Comparison of ENCODE assay signal across 8 cellular contexts in the genomic region with DNA sequence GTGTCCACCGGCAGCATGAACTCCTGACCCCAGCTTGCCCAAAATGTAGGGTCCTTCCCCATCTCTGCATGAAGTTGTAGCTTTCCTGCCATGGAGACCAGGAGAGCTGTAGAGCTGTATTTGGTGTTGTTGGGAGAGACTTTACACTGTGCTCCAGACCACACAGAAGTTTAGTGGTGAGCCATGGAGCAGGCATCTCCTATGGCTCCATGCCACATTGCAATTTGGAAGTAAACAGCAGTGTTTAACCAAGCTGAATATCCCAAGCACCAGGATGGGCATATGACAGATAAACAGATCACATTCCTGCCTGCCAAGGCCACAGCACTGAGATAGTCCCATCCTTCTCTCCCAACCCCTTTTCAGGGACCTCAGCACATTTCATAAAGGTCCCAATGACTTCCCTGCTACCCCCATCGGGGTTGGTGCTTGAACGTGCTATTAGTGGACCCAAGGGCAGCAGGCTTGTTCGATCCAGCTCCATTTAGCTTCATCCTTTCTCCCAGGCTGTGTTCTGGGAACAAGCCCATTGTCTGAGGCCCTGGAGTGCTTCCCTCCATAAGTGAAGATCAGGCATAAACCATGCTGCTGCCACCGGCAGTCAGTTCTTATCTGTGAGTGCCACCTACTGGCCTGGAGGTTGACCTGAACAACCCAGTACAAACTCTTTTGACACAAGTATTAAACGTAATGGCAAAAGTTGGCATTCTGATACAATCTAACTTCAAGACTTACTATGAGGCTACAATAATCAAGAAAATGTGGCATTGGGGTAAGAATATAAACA.
DNase-seq lines count a peak whose midpoint lies in the region; ATAC-seq, FAIRE-seq and TF ChIP-seq lines count a peak whose summit lies in the region.

No MANE protein-coding gene starts in this region.

- DNase-seq in A673 (ENCODE audit: low spot score) (peak; percentile 69), NCI-H1694 treated with DMSO at 0.1 percent for 48 hours (lab: John Stamatoyannopoulos, UW) (peak; percentile 32), dermis blood vessel endothelial cell (peak; percentile 65), pancreas (peak in 1 of 6 donors; percentile 29)
- no peak for DNase-seq in activated CD8-positive, alpha-beta memory T cell treated with anti-CD3 and anti-CD28 coated beads for 24 hours
- no peak for DNase-seq in natural killer cell treated with Interleukin-12 subunit alpha and Interleukin-12 subunit beta and Interleukin-15 and Interleukin-18, amount 100 ng/mL, for 72 hours (ENCODE audit: low spot score)

- POLR2A ChIA-PET in A673 (lab: Charles Lee; ENCODE audit: low non-redundant PET) = no interaction called here

- H3K27ac ChIP-seq in A673 (ENCODE audit: low read depth, low read length, poor library complexity, severe bottlenecking) (no peak overlapping the region), pancreas (no peak overlapping the region)

- H3K36me3 ChIP-seq in A673 (ENCODE audit: insufficient read depth, low read length, poor library complexity, severe bottlenecking) (no peaks in the 10 kb centered on the region), pancreas (no peaks in the 10 kb centered on the region)

- no peaks in the 10 kb centered on the region for H3K27me3 ChIP-seq in A673 (replicated peaks; ENCODE audit: insufficient read depth, low read depth, low read length, poor library complexity)
- H3K27me3 ChIP-seq in pancreas = no peaks in the 10 kb centered on the region

- no peak overlapping the region for H3K4me3 ChIP-seq in A673 (ENCODE audit: low read depth, low read length, poor library complexity, severe bottlenecking)
- no peak overlapping the region for H3K4me3 ChIP-seq in pancreas

- WGBS in pancreas, 2 donors = 70% methylated on average over 6 of the region's 6 CpGs

- H3K4me1 Mint-ChIP-seq in natural killer cell treated with Interleukin-12 subunit alpha and Interleukin-12 subunit beta and Interleukin-15 and Interleukin-18, amount 100 ng/mL, for 72 hours (ENCODE audit: low read depth in 2 of 2) = no peaks in the 10 kb centered on the region

- H3K27ac Mint-ChIP-seq in natural killer cell treated with Interleukin-12 subunit alpha and Interleukin-12 subunit beta and Interleukin-15 and Interleukin-18, amount 100 ng/mL, for 72 hours = no peak overlapping the region

- H3K4me1 ChIP-seq in A673 (ENCODE audit: insufficient read depth, low read length, poor library complexity, severe bottlenecking) (no peaks in the 10 kb centered on the region), pancreas (no peaks in the 10 kb centered on the region)

- CTCF ChIA-PET in A673 (lab: Charles Lee) = no interaction called here

- H3K9me3 ChIP-seq in A673 (ENCODE audit: low read depth, low read length, poor library complexity, severe bottlenecking) (no peaks in the 10 kb centered on the region), pancreas (no peaks in the 10 kb centered on the region)

- intact Hi-C loops in A673 (cut with micrococcal nuclease; ENCODE audit: unreplicated experiment) (loop anchor here (2.0 kb wide), 1 partner anchor 49 kb away; no protein-coding TSS in a partner anchor), pancreas (cut with DNase I) (no loop called here)

- no peaks in the 10 kb centered on the region for H3K36me3 Mint-ChIP-seq in natural killer cell treated with Interleukin-12 subunit alpha and Interleukin-12 subunit beta and Interleukin-15 and Interleukin-18, amount 100 ng/mL, for 72 hours

- TF ChIP-seq CTCF in A673 (conservative IDR thresholded peaks at IDR 0.05; ENCODE audit: low read depth, low read length) = peak; percentile 59
- TF ChIP-seq CTCF in GM12873 (IDR thresholded peaks at IDR 0.05; ENCODE audit: insufficient read depth, low read depth, low read length, missing control alignments) = peak; percentile 68
- peak in 1 of 4 donors; percentile 13 for TF ChIP-seq CTCF in pancreas (IDR thresholded peaks at IDR 0.05)

- no peak for FAIRE-seq in pancreas (lab: Jason Lieb, UNC)

- BruUV-seq in A673 (replicated peaks; lab: Mats Ljungman, UMichigan) = no TSS peak

- H3K9me3 Mint-ChIP-seq in natural killer cell treated with Interleukin-12 subunit alpha and Interleukin-12 subunit beta and Interleukin-15 and Interleukin-18, amount 100 ng/mL, for 72 hours = no peaks in the 10 kb centered on the region

- H3K27me3 Mint-ChIP-seq in natural killer cell treated with Interleukin-12 subunit alpha and Interleukin-12 subunit beta and Interleukin-15 and Interleukin-18, amount 100 ng/mL, for 72 hours = peaks cover 13 to 41% of the 10 kb centered on the region in 2 donors

- ATAC-seq in HG02571 (IDR thresholded peaks at IDR 0.05; ENCODE audit: unreplicated experiment) (peak; percentile 71), pancreas (peak in 3 of 4 donors; percentile 31 to 66 (median 51))
- no peak for ATAC-seq in natural killer cell treated with Interleukin-12 subunit alpha and Interleukin-12 subunit beta and Interleukin-15 and Interleukin-18, amount 100 ng/mL, for 72 hours

- H3K4me3 Mint-ChIP-seq in natural killer cell treated with Interleukin-12 subunit alpha and Interleukin-12 subunit beta and Interleukin-15 and Interleukin-18, amount 100 ng/mL, for 72 hours = no peak overlapping the region

Comparison
In these comparisons a context has a peak if more than half of its experiments do, and no peak if none do; other contexts are left out.
1. DNase-seq: peak in A673 (single experiment), NCI-H1694 treated with DMSO at 0.1 percent for 48 hours (single experiment) and dermis blood vessel endothelial cell (single experiment); none in activated CD8-positive, alpha-beta memory T cell treated with anti-CD3 and anti-CD28 coated beads for 24 hours (single experiment) and natural killer cell treated with Interleukin-12 subunit alpha and Interleukin-12 subunit beta and Interleukin-15 and Interleukin-18, amount 100 ng/mL, for 72 hours (single experiment).
2. ATAC-seq: peak in HG02571 (single experiment) and pancreas (3 of 4); none in natural killer cell treated with Interleukin-12 subunit alpha and Interleukin-12 subunit beta and Interleukin-15 and Interleukin-18, amount 100 ng/mL, for 72 hours (0 of 2).